Comparison of ENCODE assay signal across 22 cellular contexts in the genomic region with DNA sequence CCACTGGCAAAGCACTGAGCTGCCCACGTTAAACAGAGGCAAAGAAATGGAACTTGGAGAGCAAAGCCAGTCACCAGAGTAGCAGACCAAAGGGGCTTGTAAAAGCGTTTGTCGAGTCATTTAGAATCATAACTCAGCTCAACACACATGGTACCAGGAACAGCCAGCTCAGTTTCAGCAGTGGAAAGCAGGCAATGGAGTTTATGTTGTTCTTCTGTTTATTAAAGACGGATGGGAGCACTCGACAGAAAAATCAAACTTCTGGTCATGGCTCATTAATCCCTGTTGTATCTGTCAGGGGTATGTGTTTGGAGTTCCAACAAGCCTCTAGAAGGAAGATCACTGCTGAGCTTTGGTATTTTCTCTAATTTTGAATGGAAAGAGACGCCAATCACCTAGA.
"Had no signal": no experiment of that assay in that cellular context is flagged by ENCODE, and none has a peak within 500 bp of the region (broad histone marks: within the 10 kb centered on the region; RNA-seq: fewer than 3 reads in every experiment).

No MANE protein-coding gene starts in this region.

- H3K27ac ChIP-seq: sigmoid colon, stomach, thoracic aorta, upper lobe of left lung had no signal

- H3K36me3 ChIP-seq: sigmoid colon, stomach, thoracic aorta, upper lobe of left lung had no signal

- H3K27me3 ChIP-seq: upper lobe of left lung had no signal

- DNase-seq: activated B cell treated with CpG ODN at 0.5 μM for 24 hours; activated CD4-positive, alpha-beta T cell treated with anti-CD3 and anti-CD28 coated beads for 36 hours; activated CD4-positive, alpha-beta T cell treated with anti-CD3 and anti-CD28 coated beads, Interleukin-2, amount 50 U/mL, for 4 hours; activated CD8-positive, alpha-beta memory T cell treated with anti-CD3 and anti-CD28 coated beads for 24 hours; activated CD8-positive, alpha-beta memory T cell treated with anti-CD3 and anti-CD28 coated beads, Interleukin-2, amount 50 U/mL, for 4 hours; activated naive CD4-positive, alpha-beta T cell treated with Interleukin-2 at 50 U/mL for 16 hours; activated naive CD8-positive, alpha-beta T cell treated with anti-CD3 and anti-CD28 coated beads for 36 hours; activated T-cell treated with anti-CD3 and anti-CD28 coated beads, Interleukin-2, amount 50 U/mL, for 4 hours; amniotic stem cell; effector CD4-positive, alpha-beta T cell; immature natural killer cell; kidney glomerular epithelial cell; mesenchymal stem cell; sigmoid colon; stimulated activated CD4-positive, alpha-beta T cell treated with anti-CD3 and anti-CD28 coated beads, Interleukin-15, amount 100 ng/mL, for 24 hours; stomach; T-helper 9 cell; upper lobe of left lung had no signal

- ATAC-seq: activated CD4-positive, alpha-beta T cell treated with anti-CD3 and anti-CD28 coated beads for 36 hours; activated T-cell treated with anti-CD3 and anti-CD28 coated beads, Interleukin-2, amount 50 U/mL, for 4 hours; stimulated activated memory B cell treated with anti-CD40 and anti-IgM and Interleukin-4, amounts not matched to agents 10 μg/mL and 1 μg/mL and 100 μg/mL, for 72 hours had no signal

- H3K4me1 ChIP-seq: sigmoid colon, upper lobe of left lung had no signal

- H3K4me3 ChIP-seq: mucosa of descending colon, sigmoid colon, smooth muscle cell, stomach, thoracic aorta, upper lobe of left lung had no signal

- H3K9me3 ChIP-seq: mucosa of descending colon, sigmoid colon, stomach, thoracic aorta, upper lobe of left lung had no signal
